ENCODE assay signal across 18 cellular contexts in genomic region chr3:181622365-181622764, GRCh38.
DNase-seq lines count a peak whose midpoint lies in the region; ATAC-seq and TF ChIP-seq lines count a peak whose summit lies in the region.
"Had no signal": no experiment of that assay in that cellular context is flagged by ENCODE, and none has a peak within 500 bp of the region (broad histone marks: within the 10 kb centered on the region; RNA-seq: fewer than 3 reads in every experiment).

No MANE protein-coding gene starts in this region.

- H3K79me2 ChIP-seq in SK-N-SH (ENCODE audit: insufficient read depth) = no peaks in the 10 kb centered on the region
- no peaks in the 10 kb centered on the region for H3K79me2 ChIP-seq in fibroblast of lung (ENCODE audit: control insufficient read depth, insufficient read depth, low read length)

- no peak for TF ChIP-seq RAD21 in SK-N-SH (IDR thresholded peaks at IDR 0.05; ENCODE audit: low read length)

- H2AFZ ChIP-seq in SK-N-SH (ENCODE audit: low read depth) (peak overlapping the region; percentile 70), fibroblast of lung (ENCODE audit: low read length) (no peak overlapping the region)

- peaks cover 0 to 2% (median 0%) of the 10 kb centered on the region in 5 donors for H3K27me3 Mint-ChIP-seq in naive thymus-derived CD8-positive, alpha-beta T cell
- H3K27me3 Mint-ChIP-seq: activated CD4-positive, alpha-beta T cell treated with anti-CD3 and anti-CD28 coated beads, Interleukin-2, amount 10 ng/mL, durations not matched to agents 7 days and 5 days had no signal

- no peaks in the 10 kb centered on the region for H3K36me3 ChIP-seq in SK-N-SH (replicated peaks in 1 of 2; ENCODE audit: control insufficient read depth in 1 of 2, insufficient read depth in 2 of 2, low read length in 1 of 2)
- H3K36me3 ChIP-seq in fibroblast of lung (ENCODE audit: control insufficient read depth, insufficient read depth, low read length) = no peaks in the 10 kb centered on the region
- H3K36me3 ChIP-seq: left lung had no signal

- H3K4me3 Mint-ChIP-seq in naive thymus-derived CD8-positive, alpha-beta T cell = no peak overlapping the region
- H3K4me3 Mint-ChIP-seq: activated CD4-positive, alpha-beta T cell treated with anti-CD3 and anti-CD28 coated beads, Interleukin-2, amount 10 ng/mL, durations not matched to agents 7 days and 5 days; IgD-negative memory B cell had no signal

- H3K4me1 ChIP-seq in SK-N-SH (ENCODE audit: control insufficient read depth in 1 of 2, insufficient read depth in 2 of 2, low read depth in 1 of 2, low read length in 1 of 2) (peaks cover 0 to 14% of the 10 kb centered on the region in 2 experiments; a peak in 2 of 4 replicates), fibroblast of lung (ENCODE audit: control insufficient read depth, extremely low read depth, insufficient read depth, low read length) (no peaks in the 10 kb centered on the region)
- H3K4me1 ChIP-seq: left lung had no signal

- H3F3A ChIP-seq in SK-N-SH (replicated peaks; ENCODE audit: insufficient read depth) = peaks cover 2% of the 10 kb centered on the region

- H3K4me3 ChIP-seq in SK-N-SH (ENCODE audit: low read depth in 2 of 2, low read length in 1 of 2) (no peak overlapping the region), fibroblast of lung (replicated peaks in 1 of 4; ENCODE audit: control extremely low read depth in 1 of 4, insufficient read depth in 1 of 4, low read depth in 3 of 4, low read length in 4 of 4) (no peak overlapping the region)
- H3K4me3 ChIP-seq: left lung had no signal

- peak overlapping the region in 1 of 10 donors; percentile 10 for H3K27ac Mint-ChIP-seq in naive thymus-derived CD8-positive, alpha-beta T cell
- H3K27ac Mint-ChIP-seq: activated CD4-positive, alpha-beta T cell treated with anti-CD3 and anti-CD28 coated beads, Interleukin-2, amount 10 ng/mL, durations not matched to agents 7 days and 5 days; IgD-negative memory B cell had no signal

- H3K36me3 Mint-ChIP-seq in naive thymus-derived CD8-positive, alpha-beta T cell = no peaks in the 10 kb centered on the region
- H3K36me3 Mint-ChIP-seq: activated naive CD4-positive, alpha-beta T cell treated with anti-CD3 and anti-CD28 coated beads, Interleukin-2, amount 50 U/mL, for 72 hours had no signal

- no peaks in the 10 kb centered on the region for H3K9me2 ChIP-seq in SK-N-SH

- no peak overlapping the region for H3K4me2 ChIP-seq in SK-N-SH
- H3K4me2 ChIP-seq in fibroblast of lung (ENCODE audit: extremely low read depth, insufficient read depth, low read length) = no peak overlapping the region

- H3K27ac ChIP-seq in SK-N-SH (ENCODE audit: low read depth in 2 of 2, low read length in 1 of 2) (peak overlapping the region in 1 of 2 experiments; percentile 23; a peak in 2 of 4 replicates), fibroblast of lung (ENCODE audit: insufficient read depth, low read length) (no peak overlapping the region)
- H3K27ac ChIP-seq: left lung had no signal

- H3K27me3 ChIP-seq in SK-N-SH (ENCODE audit: insufficient read depth) (no peaks in the 10 kb centered on the region), fibroblast of lung (ENCODE audit: control insufficient read depth, insufficient read depth, low read length) (no peaks in the 10 kb centered on the region)
- H3K27me3 ChIP-seq: left lung had no signal

- H4K20me1 ChIP-seq in SK-N-SH (ENCODE audit: insufficient read depth) = no peaks in the 10 kb centered on the region
- no peaks in the 10 kb centered on the region for H4K20me1 ChIP-seq in fibroblast of lung (ENCODE audit: control insufficient read depth, extremely low read depth, insufficient read depth, low read length)

- H3K9me3 Mint-ChIP-seq in naive thymus-derived CD8-positive, alpha-beta T cell = peaks cover 0 to 3% (median 0%) of the 10 kb centered on the region in 9 donors
- H3K9me3 Mint-ChIP-seq: activated CD4-positive, alpha-beta T cell treated with anti-CD3 and anti-CD28 coated beads, Interleukin-2, amount 10 ng/mL, durations not matched to agents 7 days and 5 days; activated naive CD4-positive, alpha-beta T cell treated with anti-CD3 and anti-CD28 coated beads, Interleukin-2, amount 50 U/mL, for 72 hours; IgD-negative memory B cell had no signal

- TF ChIP-seq CTCF in SK-N-SH (IDR thresholded peaks at IDR 0.05) (no peak), fibroblast of lung (conservative IDR thresholded peaks at IDR 0.05 in 1 of 2, IDR thresholded peaks at IDR 0.05 in 1 of 2; ENCODE audit: low read depth in 1 of 2, low read length in 2 of 2) (no peak)

- no peaks in the 10 kb centered on the region for H3K9me3 ChIP-seq in SK-N-SH
- H3K9me3 ChIP-seq in fibroblast of lung (ENCODE audit: control insufficient read depth, insufficient read depth, low read depth, low read length) = no peaks in the 10 kb centered on the region
- H3K9me3 ChIP-seq: left lung had no signal

- CTCF ChIA-PET in SK-N-SH (lab: Yijun Ruan, JAX) = interaction anchor here (0.9 kb wide), 1 partner anchor 9 kb away, joined by 5 read pairs; no protein-coding TSS in a partner anchor

- WGBS in SK-N-SH (ENCODE audit: low lambda C conversion rate) = 64% methylated on average over 6 of the region's 6 CpGs

- no peak for TF ChIP-seq EP300 in SK-N-SH (IDR thresholded peaks at IDR 0.05; ENCODE audit: borderline replicate concordance in 1 of 2, low read depth in 1 of 2, low read length in 1 of 2)

- DNase-seq in HCEC 1CT = peak; percentile 30
- DNase-seq in SK-N-SH = no peak
- DNase-seq in fibroblast of lung (ENCODE audit: low read depth in 2 of 2) = peak; percentile 8 to 71
- DNase-seq in pulmonary artery endothelial cell (ENCODE audit: low read depth, low spot score) = peak; percentile 60
- DNase-seq in naive thymus-derived CD8-positive, alpha-beta T cell = no peak
- no peak for DNase-seq in activated gamma-delta T cell (lab: John Stamatoyannopoulos, UW)
- no peak for DNase-seq in dedifferentiated amniotic fluid mesenchymal stem cell (ENCODE audit: extremely low spot score)
- DNase-seq: activated CD4-positive, alpha-beta T cell treated with anti-CD3 and anti-CD28 coated beads, Interleukin-2, amount 10 ng/mL, durations not matched to agents 7 days and 5 days; effector CD8-positive, alpha-beta T cell; foreskin melanocyte; left lung; NCI-H2107; stimulated activated CD4-positive, alpha-beta T cell treated with anti-CD3 and anti-CD28 coated beads, Interleukin-4, amount 100 ng/mL, for 1 hour; stimulated activated CD8-positive, alpha-beta memory T cell treated with anti-CD3 and anti-CD28 coated beads, Interleukin-4, amount 100 ng/mL, for 48 hours had no signal

- H3K9ac ChIP-seq in SK-N-SH (no peak overlapping the region), fibroblast of lung (ENCODE audit: insufficient read depth, low read length) (no peak overlapping the region)

- no peak for ATAC-seq in naive thymus-derived CD8-positive, alpha-beta T cell
- ATAC-seq in GM21381 (IDR thresholded peaks at IDR 0.05; ENCODE audit: unreplicated experiment) = no peak
- ATAC-seq: activated naive CD4-positive, alpha-beta T cell treated with anti-CD3 and anti-CD28 coated beads, Interleukin-2, amount 50 U/mL, for 72 hours; left lung; Panc1 had no signal

- H3K4me1 Mint-ChIP-seq in naive thymus-derived CD8-positive, alpha-beta T cell = no peaks in the 10 kb centered on the region
- H3K4me1 Mint-ChIP-seq: activated CD4-positive, alpha-beta T cell treated with anti-CD3 and anti-CD28 coated beads, Interleukin-2, amount 10 ng/mL, durations not matched to agents 7 days and 5 days; IgD-negative memory B cell had no signal

- POLR2A ChIA-PET in SK-N-SH (lab: Yijun Ruan, JAX) = no interaction called here
- POLR2A ChIA-PET in naive thymus-derived CD8-positive, alpha-beta T cell (lab: Charles Lee) = no interaction called here

TF ChIP-seq in SK-N-SH, 30 proteins besides CTCF, POLR2A, EP300 and RAD21:
- TF ChIP-seq GATA2 (CRISPR knock-in tag; IDR thresholded peaks at IDR 0.05) (no peak), FOSL2 (IDR thresholded peaks at IDR 0.05; ENCODE audit: borderline replicate concordance, low read depth) (no peak), TCF12 (IDR thresholded peaks at IDR 0.05) (no peak), POLR2AphosphoS5 (IDR thresholded peaks at IDR 0.05; ENCODE audit: low read depth, low read length) (no peak), TAF1 (IDR thresholded peaks at IDR 0.05; ENCODE audit: borderline replicate concordance, low read depth, low read length) (no peak), MXI1 (IDR thresholded peaks at IDR 0.05; ENCODE audit: low read depth, low read length) (no peak), GABPA (IDR thresholded peaks at IDR 0.05; ENCODE audit: low read depth) (no peak), YY1 (IDR thresholded peaks at IDR 0.05; ENCODE audit: low read depth) (no peak), ZBTB33 (IDR thresholded peaks at IDR 0.05; ENCODE audit: borderline replicate concordance, low read depth) (no peak), SIN3A (IDR thresholded peaks at IDR 0.05; ENCODE audit: borderline replicate concordance, low read depth, low read length) (no peak)
- TF ChIP-seq, protein P1, sequence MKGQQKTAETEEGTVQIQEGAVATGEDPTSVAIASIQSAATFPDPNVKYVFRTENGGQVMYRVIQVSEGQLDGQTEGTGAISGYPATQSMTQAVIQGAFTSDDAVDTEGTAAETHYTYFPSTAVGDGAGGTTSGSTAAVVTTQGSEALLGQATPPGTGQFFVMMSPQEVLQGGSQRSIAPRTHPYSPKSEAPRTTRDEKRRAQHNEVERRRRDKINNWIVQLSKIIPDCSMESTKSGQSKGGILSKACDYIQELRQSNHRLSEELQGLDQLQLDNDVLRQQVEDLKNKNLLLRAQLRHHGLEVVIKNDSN (IDR thresholded peaks at IDR 0.05; ENCODE audit: borderline replicate concordance, low read depth) = no peak
- TF ChIP-seq, protein P2, sequence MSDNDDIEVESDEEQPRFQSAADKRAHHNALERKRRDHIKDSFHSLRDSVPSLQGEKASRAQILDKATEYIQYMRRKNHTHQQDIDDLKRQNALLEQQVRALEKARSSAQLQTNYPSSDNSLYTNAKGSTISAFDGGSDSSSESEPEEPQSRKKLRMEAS (IDR thresholded peaks at IDR 0.05; ENCODE audit: low read depth) = no peak
TF ChIP-seq in SK-N-SH: peak in this region for 0.

Comparison
In these comparisons a context has a peak if more than half of its experiments do, and no peak if none do; other contexts are left out.
1. DNase-seq: peak in HCEC 1CT (single experiment), fibroblast of lung (2 of 2) and pulmonary artery endothelial cell (single experiment); none in SK-N-SH (single experiment), naive thymus-derived CD8-positive, alpha-beta T cell (0 of 10), activated gamma-delta T cell (single experiment) and dedifferentiated amniotic fluid mesenchymal stem cell (single experiment).